In the genomic region with DNA sequence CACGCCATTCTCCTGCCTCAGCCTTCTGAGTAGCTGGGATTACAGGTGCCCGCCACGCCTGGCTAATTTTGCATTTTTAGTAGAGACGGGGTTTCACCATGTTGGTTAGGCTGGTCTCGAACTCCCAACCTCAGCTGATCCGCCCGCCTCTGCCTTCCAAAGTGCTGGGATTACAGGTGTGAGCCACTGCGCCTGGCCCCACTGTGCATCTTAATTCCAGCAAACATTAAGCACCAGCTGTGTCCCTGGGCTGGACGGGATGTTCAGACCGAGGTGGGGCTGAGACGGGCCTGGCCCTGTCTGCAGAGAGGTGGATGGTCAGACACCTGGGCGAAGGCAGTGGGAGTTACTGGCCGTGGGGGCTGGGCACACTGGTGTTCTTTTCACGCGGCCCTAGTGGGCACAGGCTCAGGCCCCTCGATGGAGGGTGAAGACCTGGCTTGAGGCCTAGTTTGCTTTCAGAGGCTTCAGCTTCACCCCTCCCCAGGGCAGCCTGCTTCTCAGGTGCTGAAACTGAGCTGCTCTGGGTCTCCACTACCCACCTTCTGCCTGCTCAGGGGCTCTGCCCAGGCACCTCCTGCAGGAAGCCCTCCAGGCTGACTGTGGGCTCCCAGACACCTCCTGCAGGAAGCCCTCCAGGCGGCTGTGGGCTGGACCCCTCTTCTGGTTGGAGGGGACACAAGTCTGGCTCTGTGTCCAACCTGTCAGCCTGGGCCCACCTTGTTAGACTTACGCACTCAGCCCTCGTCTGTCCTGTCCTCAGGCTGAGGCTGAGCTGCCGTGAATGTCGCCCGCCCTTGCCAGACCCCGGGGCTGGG, we compare ENCODE assay signal across 1 cellular context.
TF ChIP-seq lines count a peak whose summit lies in the region.

No MANE protein-coding gene starts in this region.

TF ChIP-seq in WTC11, 78 proteins besides CTCF, POLR2A, EP300 and RAD21 (continued from another document):
- TF ChIP-seq, protein P1, sequence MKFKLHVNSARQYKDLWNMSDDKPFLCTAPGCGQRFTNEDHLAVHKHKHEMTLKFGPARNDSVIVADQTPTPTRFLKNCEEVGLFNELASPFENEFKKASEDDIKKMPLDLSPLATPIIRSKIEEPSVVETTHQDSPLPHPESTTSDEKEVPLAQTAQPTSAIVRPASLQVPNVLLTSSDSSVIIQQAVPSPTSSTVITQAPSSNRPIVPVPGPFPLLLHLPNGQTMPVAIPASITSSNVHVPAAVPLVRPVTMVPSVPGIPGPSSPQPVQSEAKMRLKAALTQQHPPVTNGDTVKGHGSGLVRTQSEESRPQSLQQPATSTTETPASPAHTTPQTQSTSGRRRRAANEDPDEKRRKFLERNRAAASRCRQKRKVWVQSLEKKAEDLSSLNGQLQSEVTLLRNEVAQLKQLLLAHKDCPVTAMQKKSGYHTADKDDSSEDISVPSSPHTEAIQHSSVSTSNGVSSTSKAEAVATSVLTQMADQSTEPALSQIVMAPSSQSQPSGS (CRISPR knock-in tag; IDR thresholded peaks at IDR 0.05; ENCODE audit: borderline replicate concordance, low read depth), result no peak
- TF ChIP-seq NFATC4 (CRISPR knock-in tag; IDR thresholded peaks at IDR 0.05), result no peak
- TF ChIP-seq NR2C2 (CRISPR knock-in tag; IDR thresholded peaks at IDR 0.05), result no peak
- TF ChIP-seq ATF1 (CRISPR knock-in tag; IDR thresholded peaks at IDR 0.05), result no peak
- no peak for TF ChIP-seq HMGA2 (CRISPR knock-in tag; IDR thresholded peaks at IDR 0.05)
- TF ChIP-seq SMAD4 (CRISPR knock-in tag; IDR thresholded peaks at IDR 0.05), result no peak
- TF ChIP-seq NFYB (CRISPR knock-in tag; conservative IDR thresholded peaks at IDR 0.05; ENCODE audit: low read depth), result no peak
- TF ChIP-seq OVOL2 (CRISPR knock-in tag; IDR thresholded peaks at IDR 0.05; ENCODE audit: borderline replicate concordance), result no peak
- TF ChIP-seq, protein P2, sequence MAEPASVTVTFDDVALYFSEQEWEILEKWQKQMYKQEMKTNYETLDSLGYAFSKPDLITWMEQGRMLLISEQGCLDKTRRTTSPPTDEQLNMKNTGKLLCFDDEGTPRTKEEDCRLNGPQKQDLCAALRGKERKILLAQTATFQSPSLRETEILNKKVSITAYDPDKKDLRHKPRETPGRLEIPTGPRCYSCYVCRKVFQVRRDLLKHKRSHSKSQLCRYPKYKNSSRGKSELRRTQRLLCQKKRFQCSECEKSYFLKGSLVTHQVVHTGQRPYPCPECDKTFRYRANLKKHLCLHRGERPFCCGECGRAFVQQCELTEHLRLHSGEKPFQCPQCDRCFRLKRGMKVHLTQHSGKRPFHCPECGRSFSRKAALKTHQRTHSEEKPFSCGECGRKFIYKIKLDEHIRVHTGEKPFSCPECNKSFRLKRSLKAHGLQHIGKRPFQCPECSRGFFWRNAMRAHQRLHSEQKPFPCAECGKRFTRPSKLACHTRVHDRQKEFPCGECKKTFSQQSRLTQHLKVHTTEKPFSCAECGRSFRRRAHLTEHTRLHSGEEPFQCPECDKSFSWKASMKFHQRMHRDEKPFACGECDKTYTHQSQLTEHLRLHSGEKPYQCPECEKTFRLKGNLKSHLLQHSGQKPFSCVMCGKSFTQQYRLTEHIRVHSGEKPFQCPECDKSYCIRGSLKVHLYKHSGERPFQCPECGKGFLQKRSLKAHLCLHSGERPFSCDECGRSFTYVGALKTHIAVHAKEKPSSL (CRISPR knock-in tag; conservative IDR thresholded peaks at IDR 0.05), result no peak
- TF ChIP-seq, protein P3, sequence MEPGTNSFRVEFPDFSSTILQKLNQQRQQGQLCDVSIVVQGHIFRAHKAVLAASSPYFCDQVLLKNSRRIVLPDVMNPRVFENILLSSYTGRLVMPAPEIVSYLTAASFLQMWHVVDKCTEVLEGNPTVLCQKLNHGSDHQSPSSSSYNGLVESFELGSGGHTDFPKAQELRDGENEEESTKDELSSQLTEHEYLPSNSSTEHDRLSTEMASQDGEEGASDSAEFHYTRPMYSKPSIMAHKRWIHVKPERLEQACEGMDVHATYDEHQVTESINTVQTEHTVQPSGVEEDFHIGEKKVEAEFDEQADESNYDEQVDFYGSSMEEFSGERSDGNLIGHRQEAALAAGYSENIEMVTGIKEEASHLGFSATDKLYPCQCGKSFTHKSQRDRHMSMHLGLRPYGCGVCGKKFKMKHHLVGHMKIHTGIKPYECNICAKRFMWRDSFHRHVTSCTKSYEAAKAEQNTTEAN (CRISPR knock-in tag; IDR thresholded peaks at IDR 0.05), result no peak
- TF ChIP-seq, protein P4, sequence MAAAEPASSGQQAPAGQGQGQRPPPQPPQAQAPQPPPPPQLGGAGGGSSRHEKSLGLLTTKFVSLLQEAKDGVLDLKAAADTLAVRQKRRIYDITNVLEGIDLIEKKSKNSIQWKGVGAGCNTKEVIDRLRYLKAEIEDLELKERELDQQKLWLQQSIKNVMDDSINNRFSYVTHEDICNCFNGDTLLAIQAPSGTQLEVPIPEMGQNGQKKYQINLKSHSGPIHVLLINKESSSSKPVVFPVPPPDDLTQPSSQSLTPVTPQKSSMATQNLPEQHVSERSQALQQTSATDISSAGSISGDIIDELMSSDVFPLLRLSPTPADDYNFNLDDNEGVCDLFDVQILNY (CRISPR knock-in tag; IDR thresholded peaks at IDR 0.05), result no peak
- TF ChIP-seq, protein P5, sequence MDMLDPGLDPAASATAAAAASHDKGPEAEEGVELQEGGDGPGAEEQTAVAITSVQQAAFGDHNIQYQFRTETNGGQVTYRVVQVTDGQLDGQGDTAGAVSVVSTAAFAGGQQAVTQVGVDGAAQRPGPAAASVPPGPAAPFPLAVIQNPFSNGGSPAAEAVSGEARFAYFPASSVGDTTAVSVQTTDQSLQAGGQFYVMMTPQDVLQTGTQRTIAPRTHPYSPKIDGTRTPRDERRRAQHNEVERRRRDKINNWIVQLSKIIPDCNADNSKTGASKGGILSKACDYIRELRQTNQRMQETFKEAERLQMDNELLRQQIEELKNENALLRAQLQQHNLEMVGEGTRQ (CRISPR knock-in tag; IDR thresholded peaks at IDR 0.05), result no peak
- TF ChIP-seq, protein P6, sequence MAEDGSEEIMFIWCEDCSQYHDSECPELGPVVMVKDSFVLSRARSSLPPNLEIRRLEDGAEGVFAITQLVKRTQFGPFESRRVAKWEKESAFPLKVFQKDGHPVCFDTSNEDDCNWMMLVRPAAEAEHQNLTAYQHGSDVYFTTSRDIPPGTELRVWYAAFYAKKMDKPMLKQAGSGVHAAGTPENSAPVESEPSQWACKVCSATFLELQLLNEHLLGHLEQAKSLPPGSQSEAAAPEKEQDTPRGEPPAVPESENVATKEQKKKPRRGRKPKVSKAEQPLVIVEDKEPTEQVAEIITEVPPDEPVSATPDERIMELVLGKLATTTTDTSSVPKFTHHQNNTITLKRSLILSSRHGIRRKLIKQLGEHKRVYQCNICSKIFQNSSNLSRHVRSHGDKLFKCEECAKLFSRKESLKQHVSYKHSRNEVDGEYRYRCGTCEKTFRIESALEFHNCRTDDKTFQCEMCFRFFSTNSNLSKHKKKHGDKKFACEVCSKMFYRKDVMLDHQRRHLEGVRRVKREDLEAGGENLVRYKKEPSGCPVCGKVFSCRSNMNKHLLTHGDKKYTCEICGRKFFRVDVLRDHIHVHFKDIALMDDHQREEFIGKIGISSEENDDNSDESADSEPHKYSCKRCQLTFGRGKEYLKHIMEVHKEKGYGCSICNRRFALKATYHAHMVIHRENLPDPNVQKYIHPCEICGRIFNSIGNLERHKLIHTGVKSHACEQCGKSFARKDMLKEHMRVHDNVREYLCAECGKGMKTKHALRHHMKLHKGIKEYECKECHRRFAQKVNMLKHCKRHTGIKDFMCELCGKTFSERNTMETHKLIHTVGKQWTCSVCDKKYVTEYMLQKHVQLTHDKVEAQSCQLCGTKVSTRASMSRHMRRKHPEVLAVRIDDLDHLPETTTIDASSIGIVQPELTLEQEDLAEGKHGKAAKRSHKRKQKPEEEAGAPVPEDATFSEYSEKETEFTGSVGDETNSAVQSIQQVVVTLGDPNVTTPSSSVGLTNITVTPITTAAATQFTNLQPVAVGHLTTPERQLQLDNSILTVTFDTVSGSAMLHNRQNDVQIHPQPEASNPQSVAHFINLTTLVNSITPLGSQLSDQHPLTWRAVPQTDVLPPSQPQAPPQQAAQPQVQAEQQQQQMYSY (CRISPR knock-in tag; IDR thresholded peaks at IDR 0.05), result no peak
- TF ChIP-seq PRRX2 (CRISPR knock-in tag; IDR thresholded peaks at IDR 0.05), result no peak
- no peak for TF ChIP-seq SOX15 (CRISPR knock-in tag; IDR thresholded peaks at IDR 0.05)
- TF ChIP-seq ZNF423 (CRISPR knock-in tag; IDR thresholded peaks at IDR 0.05), result no peak
- no peak for TF ChIP-seq JUN (CRISPR knock-in tag; IDR thresholded peaks at IDR 0.05)
